8 cellular contexts compared by ENCODE assay signal in the genomic region with DNA sequence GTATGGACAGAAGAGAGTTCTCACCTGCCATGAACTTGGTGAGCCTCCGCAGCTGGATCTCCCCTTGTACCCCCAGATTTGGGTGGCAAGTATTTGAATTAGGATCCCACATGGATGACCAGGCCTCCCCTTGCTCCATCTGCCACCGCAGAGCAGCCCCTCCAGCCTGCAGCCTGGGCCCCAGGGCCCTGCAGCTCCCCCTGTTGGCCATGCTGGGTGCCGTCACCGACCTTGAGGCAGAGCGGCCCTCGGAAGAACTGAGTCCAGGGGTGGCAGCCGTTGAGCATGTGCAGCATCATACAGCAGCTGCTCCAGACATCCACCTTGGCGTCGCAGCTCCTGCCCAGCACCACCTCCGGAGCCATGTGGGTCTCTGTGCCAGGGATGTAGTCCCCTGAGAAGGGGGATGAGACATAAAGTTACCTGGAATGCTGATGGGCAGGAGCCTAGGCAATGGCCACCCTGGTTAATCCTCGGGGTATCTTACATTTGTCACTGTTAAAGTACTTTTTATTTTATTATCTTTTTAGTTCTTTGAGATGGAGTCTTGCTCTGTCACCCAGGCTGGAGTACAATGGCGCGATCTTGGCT. TPM values are rescaled to one million over a fixed set of nuclear protein-coding genes. Genes with fewer than 3 reads are reported as not detected.
DNase-seq lines count a peak whose midpoint lies in the region; ATAC-seq and TF ChIP-seq lines count a peak whose summit lies in the region.

No MANE protein-coding gene starts in this region.

- H3K27me3 Mint-ChIP-seq in brain (no peaks in the 10 kb centered on the region), neural crest cell (ENCODE audit: low read depth) (no peaks in the 10 kb centered on the region)

- no peak overlapping the region for H3K4me3 Mint-ChIP-seq in brain
- no peak overlapping the region for H3K4me3 Mint-ChIP-seq in neural crest cell

- peaks cover 68% of the 10 kb centered on the region for H3K36me3 Mint-ChIP-seq in brain
- H3K36me3 Mint-ChIP-seq in neural crest cell (ENCODE audit: low read depth): peaks cover 6% of the 10 kb centered on the region

- no peaks in the 10 kb centered on the region for H3K9me3 Mint-ChIP-seq in brain
- no peaks in the 10 kb centered on the region for H3K9me3 Mint-ChIP-seq in neural crest cell

- no peak for ATAC-seq in HG03108 (IDR thresholded peaks at IDR 0.05; ENCODE audit: unreplicated experiment)

- H3K4me1 Mint-ChIP-seq in brain (no peaks in the 10 kb centered on the region), neural crest cell (no peaks in the 10 kb centered on the region)

- TF ChIP-seq CTCF in brain (conservative IDR thresholded peaks at IDR 0.05): peak; percentile 45 to 59
- peak; percentile 63 for TF ChIP-seq CTCF in neural crest cell (conservative IDR thresholded peaks at IDR 0.05)

- no peak overlapping the region for H3K27ac Mint-ChIP-seq in brain
- H3K27ac Mint-ChIP-seq in neural crest cell (ENCODE audit: unreplicated experiment): no peak overlapping the region

- DNase-seq in DMS 273 (lab: John Stamatoyannopoulos, UW; ENCODE audit: unreplicated experiment) (peak; percentile 62), DMS 273 treated with DMSO at 0.1 percent for 48 hours (lab: John Stamatoyannopoulos, UW) (no peak), T-helper 9 cell (peak; percentile 47), neural crest cell (ENCODE audit: low read depth, low spot score) (peak; percentile 34), amygdala (lab: John Stamatoyannopoulos, UW) (no peak), GM19238 (ENCODE audit: insufficient read length, low spot score) (no peak)

RNA-seq across cellular contexts. Expression of a gene that starts 9.0 kb away (rescaled TPM):
- not detected for polyA plus RNA-seq in brain (ENCODE audit: insufficient read depth, low read depth, low replicate concordance)
- total RNA-seq in neural crest cell: 0.23 and 0.25 TPM in 2 replicates

RNA-seq across cellular contexts. Expression of a gene that starts 45.9 kb away (rescaled TPM):
- polyA plus RNA-seq in brain (ENCODE audit: insufficient read depth, low read depth, low replicate concordance): 6.8 TPM
- 9.6 and 11.5 TPM in 2 replicates for total RNA-seq in neural crest cell

RNA-seq across cellular contexts. Expression of a gene that starts 49.2 kb away (rescaled TPM):
- polyA plus RNA-seq in brain (ENCODE audit: insufficient read depth, low read depth, low replicate concordance): 26.1 TPM
- 1.1 and 1.2 TPM in 2 replicates for total RNA-seq in neural crest cell

Comparison
In these comparisons a context has a peak if more than half of its experiments do, and no peak if none do; other contexts are left out.
1. DNase-seq: peak in DMS 273 (single experiment), T-helper 9 cell (single experiment) and neural crest cell (single experiment); none in DMS 273 treated with DMSO at 0.1 percent for 48 hours (single experiment), amygdala (0 of 56) and GM19238 (single experiment).